8 cellular contexts compared by ENCODE assay signal in the genomic region with DNA sequence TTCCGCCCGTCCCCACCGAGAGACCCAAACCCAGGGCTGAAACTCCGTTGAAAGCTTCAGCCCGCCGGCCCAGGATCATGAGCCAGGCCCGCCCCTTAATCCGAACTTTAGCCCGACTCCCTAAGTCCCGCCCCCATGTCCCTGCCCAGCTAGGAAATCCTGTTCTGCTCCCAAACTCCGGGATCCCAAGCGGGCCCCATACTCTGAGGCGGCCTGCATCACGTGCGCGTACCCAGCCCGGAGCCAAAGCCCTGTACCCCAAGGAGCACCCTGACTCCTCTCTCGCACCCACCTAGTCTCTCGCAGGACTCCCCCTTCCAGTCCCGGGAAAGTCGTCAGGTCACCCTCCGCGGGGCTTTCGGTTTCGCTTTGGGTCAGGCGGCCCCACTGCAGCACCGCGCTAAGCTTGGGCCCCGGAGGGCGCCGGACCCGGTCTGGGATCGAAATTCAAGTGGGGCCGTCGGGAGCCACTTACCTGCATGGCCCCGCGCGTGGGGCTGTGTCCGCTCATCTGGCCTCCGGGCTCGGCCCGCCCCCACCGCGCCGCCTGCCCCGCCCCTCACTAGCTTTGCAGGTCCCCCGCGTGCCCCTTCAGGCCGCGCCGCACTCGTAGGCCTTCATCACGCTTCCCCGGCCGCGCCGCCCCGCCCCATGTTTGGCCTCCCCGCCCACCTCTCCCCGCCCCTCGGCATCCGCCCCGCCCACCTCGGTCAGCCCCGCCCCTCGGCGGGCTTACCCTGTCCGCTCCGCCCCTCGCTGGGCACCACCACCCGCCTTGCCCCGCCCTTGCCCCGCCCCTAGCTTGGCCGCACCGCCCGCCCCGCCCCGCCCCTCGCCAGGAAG. TPM values are rescaled to one million over a fixed set of nuclear protein-coding genes. Genes with fewer than 3 reads are reported as not detected.
A peak's percentile ranks its signal among the peaks of the same experiment; 100 is the strongest.
DNase-seq lines count a peak whose midpoint lies in the region; ATAC-seq and TF ChIP-seq lines count a peak whose summit lies in the region.

Gene DNPEP, minus strand, starts transcription at position 629 of the 843 bp plus-strand sequence. Its CDS starts 118 bp downstream, at position 511.

- DNase-seq in BJ (ENCODE audit: low read depth) (peak; percentile 17), NCI-H748 (lab: John Stamatoyannopoulos, UW; ENCODE audit: unreplicated experiment) (peak; percentile 89), lower lobe of right lung (peak; percentile 94)
- peak; percentile 95 for DNase-seq in activated CD4-positive, alpha-beta memory T cell treated with anti-CD3 and anti-CD28 coated beads, Interleukin-2, amount 10 ng/mL, durations not matched to agents 7 days and 5 days
- peak; percentile 87 to 98 for DNase-seq in stimulated activated CD4-positive, alpha-beta T cell treated with anti-CD3 and anti-CD28 coated beads, Interleukin-4, amount 100 ng/mL, for 48 hours (ENCODE audit: low read depth in 2 of 2)

- TF ChIP-seq CTCF in BJ (IDR thresholded peaks at IDR 0.05; ENCODE audit: insufficient read depth, low read depth, low read length) = no peak
- TF ChIP-seq CTCF in lower lobe of right lung (IDR thresholded peaks at IDR 0.05) = no peak

- H3K4me1 ChIP-seq in duodenal mucosa (ENCODE audit: control insufficient read depth in 1 of 2, insufficient read depth in 2 of 2, low read length in 2 of 2) (peaks cover 15 to 29% of the 10 kb centered on the region in 2 donors), lower lobe of right lung (peaks cover 32% of the 10 kb centered on the region)

- peak; percentile 58 for ATAC-seq in GM19043 (IDR thresholded peaks at IDR 0.05; ENCODE audit: low read depth, unreplicated experiment)
- ATAC-seq in HG03342 (IDR thresholded peaks at IDR 0.05; ENCODE audit: unreplicated experiment) = peak; percentile 57
- ATAC-seq in lower lobe of right lung = peak; percentile 87 to 91

- H3K4me3 ChIP-seq in BJ (ENCODE audit: low read depth, low read length) (peak within 1 kb of the TSS; percentile 81), duodenal mucosa (ENCODE audit: low read depth in 1 of 2, low read length in 2 of 2) (peak within 1 kb of the TSS; percentile 89 to 93), lower lobe of right lung (peak within 1 kb of the TSS; percentile 89)

- H3K4me3 Mint-ChIP-seq in activated CD4-positive, alpha-beta memory T cell treated with anti-CD3 and anti-CD28 coated beads, Interleukin-2, amount 10 ng/mL, durations not matched to agents 7 days and 5 days = peak within 1 kb of the TSS; percentile 93

- CTCF ChIA-PET in BJ (lab: Yijun Ruan, JAX) = interaction anchor here (0.6 to 6.2 kb wide), 14 partner anchors 9 to 1383 kb away, joined by 3 to 60 read pairs (median 4); no protein-coding TSS in a partner anchor
- CTCF ChIA-PET in activated CD4-positive, alpha-beta memory T cell treated with anti-CD3 and anti-CD28 coated beads, Interleukin-2, amount 10 ng/mL, durations not matched to agents 7 days and 5 days (lab: Charles Lee) = interaction anchor here (0.8 to 3.5 kb wide), 10 partner anchors 15 to 677 kb away, joined by 3 to 27 read pairs (median 6); partner anchors contain the start of genes DNAJB2, GMPPA and TTLL4

- H3K9ac ChIP-seq in duodenal mucosa (ENCODE audit: low read depth in 1 of 2, low read length in 2 of 2) = peak within 1 kb of the TSS; percentile 80 to 81

- H3K27ac Mint-ChIP-seq in activated CD4-positive, alpha-beta memory T cell treated with anti-CD3 and anti-CD28 coated beads, Interleukin-2, amount 10 ng/mL, durations not matched to agents 7 days and 5 days = peak within 1 kb of the TSS; percentile 88

- peaks cover 26% of the 10 kb centered on the region for H3K36me3 ChIP-seq in BJ (ENCODE audit: control insufficient read depth, insufficient read depth, low read length)
- H3K36me3 ChIP-seq in duodenal mucosa (ENCODE audit: control insufficient read depth in 1 of 2, insufficient read depth in 2 of 2, low read length in 2 of 2) = peaks cover 37 to 43% of the 10 kb centered on the region in 2 donors
- H3K36me3 ChIP-seq in lower lobe of right lung = peaks cover 42% of the 10 kb centered on the region

- H3K27me3 Mint-ChIP-seq in activated CD4-positive, alpha-beta memory T cell treated with anti-CD3 and anti-CD28 coated beads, Interleukin-2, amount 10 ng/mL, durations not matched to agents 7 days and 5 days = peaks cover 5% of the 10 kb centered on the region

- no peaks in the 10 kb centered on the region for H3K27me3 ChIP-seq in BJ (ENCODE audit: control insufficient read depth, insufficient read depth, low read length)
- no peaks in the 10 kb centered on the region for H3K27me3 ChIP-seq in duodenal mucosa (ENCODE audit: control insufficient read depth in 1 of 2, insufficient read depth in 2 of 2, low read length in 2 of 2)
- no peaks in the 10 kb centered on the region for H3K27me3 ChIP-seq in lower lobe of right lung (ENCODE audit: low read depth)

- intact Hi-C loops in lower lobe of right lung (cut with DNase I) = no loop called here

- H3K27ac ChIP-seq in duodenal mucosa (ENCODE audit: low read depth, low read length) = peak within 1 kb of the TSS; percentile 94
- H3K27ac ChIP-seq in lower lobe of right lung = peak within 1 kb of the TSS; percentile 94

- H3K4me1 Mint-ChIP-seq in activated CD4-positive, alpha-beta memory T cell treated with anti-CD3 and anti-CD28 coated beads, Interleukin-2, amount 10 ng/mL, durations not matched to agents 7 days and 5 days = peaks cover 16% of the 10 kb centered on the region

- peaks cover 24% of the 10 kb centered on the region for H3K36me3 Mint-ChIP-seq in activated CD4-positive, alpha-beta memory T cell treated with anti-CD3 and anti-CD28 coated beads, Interleukin-2, amount 10 ng/mL, durations not matched to agents 7 days and 5 days (ENCODE audit: low read depth)

- H3K9me3 Mint-ChIP-seq in activated CD4-positive, alpha-beta memory T cell treated with anti-CD3 and anti-CD28 coated beads, Interleukin-2, amount 10 ng/mL, durations not matched to agents 7 days and 5 days = no peaks in the 10 kb centered on the region

- POLR2A ChIA-PET in BJ (lab: Charles Lee) = interaction anchor here (0.5 to 0.7 kb wide), 10 partner anchors 8 to 511 kb away, joined by 3 to 12 read pairs (median 4); partner anchors contain the start of gene DNAJB2
- POLR2A ChIA-PET in activated CD4-positive, alpha-beta memory T cell treated with anti-CD3 and anti-CD28 coated beads, Interleukin-2, amount 10 ng/mL, durations not matched to agents 7 days and 5 days (lab: Charles Lee) = interaction anchor here (0.6 to 3.5 kb wide), 13 partner anchors 9 to 728 kb away, joined by 3 to 17 read pairs (median 4); partner anchors contain the start of genes BCS1L, CNPPD1, DNAJB2 and GLB1L

- H3K9me3 ChIP-seq in duodenal mucosa (ENCODE audit: control insufficient read depth in 1 of 2, low read length in 2 of 2) = no peaks in the 10 kb centered on the region
- no peaks in the 10 kb centered on the region for H3K9me3 ChIP-seq in lower lobe of right lung

RNA-seq across cellular contexts. Expression of gene DNPEP, which starts in this region (rescaled TPM):
- 69.2 and 134 TPM in 2 replicates for polyA plus RNA-seq in BJ (2011; rRNA removed)
- polyA minus RNA-seq in BJ (2011; rRNA and poly(A)+ RNA removed) = 63.4 and 85.1 TPM in 2 replicates
- 10 to 100 TPM; 40.1 to 44.4 TPM for total RNA-seq in activated CD4-positive, alpha-beta memory T cell treated with anti-CD3 and anti-CD28 coated beads, Interleukin-2, amount 10 ng/mL, durations not matched to agents 7 days and 5 days
- total RNA-seq in lower lobe of right lung = 79.5 TPM

Comparison
In these comparisons a context has a peak if more than half of its experiments do, and no peak if none do; other contexts are left out.
1. Peak in every context shown above with its lines: DNase-seq, ATAC-seq, H3K4me3 ChIP-seq and H3K27ac ChIP-seq.
2. DNase-seq: peak in every context shown above with its lines; median percentile 95 in activated CD4-positive, alpha-beta memory T cell treated with anti-CD3 and anti-CD28 coated beads, Interleukin-2, amount 10 ng/mL, durations not matched to agents 7 days and 5 days; 94 in lower lobe of right lung; 92 in stimulated activated CD4-positive, alpha-beta T cell treated with anti-CD3 and anti-CD28 coated beads, Interleukin-4, amount 100 ng/mL, for 48 hours; 89 in NCI-H748; 17 in BJ.